In genomic region chr14:105546410-105546809, GRCh38 we compare ENCODE assay signal across 2 cellular contexts. TPM values are rescaled to one million over a fixed set of nuclear protein-coding genes. Genes with fewer than 3 reads are reported as not detected.
"Had no signal": no experiment of that assay in that cellular context is flagged by ENCODE, and none has a peak within 500 bp of the region (broad histone marks: within the 10 kb centered on the region; RNA-seq: fewer than 3 reads in every experiment).

No MANE protein-coding gene starts in this region.

RNA-seq across cellular contexts. Expression of gene TMEM121, which starts 20.0 kb away (rescaled TPM):
- total RNA-seq: H1 had no signal

RNA-seq across cellular contexts. Expression of gene CRIP1, which starts 59.7 kb away (rescaled TPM):
- total RNA-seq: H4 had no signal
